8 cellular contexts compared by ENCODE assay signal in the genomic region with DNA sequence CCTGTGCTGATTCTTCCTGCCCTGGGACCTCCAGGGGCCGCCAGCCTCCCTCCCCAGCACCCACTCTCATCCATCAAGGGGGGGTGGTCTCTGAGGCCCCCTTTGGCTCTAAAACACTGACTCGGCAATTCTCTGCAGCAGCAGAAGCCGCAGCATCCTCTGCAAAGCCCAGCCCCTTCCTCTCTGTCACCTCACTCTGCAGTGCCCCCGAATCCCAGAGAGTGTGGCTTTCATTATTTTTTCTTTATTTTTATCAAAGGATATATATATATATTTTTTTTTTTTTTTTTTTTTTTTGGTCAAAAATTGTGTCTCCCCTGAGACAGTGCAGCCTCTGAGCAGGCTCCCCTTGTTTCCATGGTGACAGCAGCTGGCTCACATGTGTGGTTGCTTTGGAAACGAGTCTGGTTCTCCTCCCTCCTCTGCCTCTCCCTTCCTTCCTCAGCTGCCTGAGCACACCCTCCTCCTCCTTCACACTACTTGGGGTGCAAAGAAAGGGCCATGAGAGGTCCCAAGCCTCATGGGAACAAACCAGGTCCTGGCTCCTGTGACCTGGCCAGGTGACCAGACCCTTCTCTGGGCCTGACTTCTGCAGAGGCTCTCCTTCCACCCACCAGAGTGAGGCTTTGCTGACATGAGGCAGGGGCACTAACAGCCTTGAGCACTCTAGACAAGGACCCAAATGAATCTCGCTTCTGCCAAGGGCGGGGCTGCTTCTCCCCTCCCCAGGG.
DNase-seq lines count a peak whose midpoint lies in the region; ATAC-seq, FAIRE-seq and TF ChIP-seq lines count a peak whose summit lies in the region.

No MANE protein-coding gene starts in this region.

- H3K27me3 ChIP-seq in colonic mucosa: no peaks in the 10 kb centered on the region

- no peak for TF ChIP-seq POLR2A in A549 (IDR thresholded peaks at IDR 0.05; ENCODE audit: low read length)

- DNase-seq in A549 (ENCODE audit: low read depth in 1 of 2, low spot score in 1 of 2) (no peak), NCI-H2227 treated with DMSO at 0.1 percent for 48 hours (lab: John Stamatoyannopoulos, UW) (peak; percentile 62), iPS-NIHi11 (ENCODE audit: low spot score) (peak; percentile 73), colonic mucosa (no peak), NCI-H345 (lab: John Stamatoyannopoulos, UW) (no peak)
- peak; percentile 59 to 77 (median 68) for DNase-seq in stimulated activated naive CD4-positive, alpha-beta T cell (lab: John Stamatoyannopoulos, UW)

- H3K27ac Mint-ChIP-seq in activated naive CD4-positive, alpha-beta T cell treated with anti-CD3 and anti-CD28 coated beads, Interleukin-2, amount 50 U/mL, for 24 hours: peak overlapping the region; percentile 82

- CTCF ChIA-PET in A549 (lab: Yijun Ruan, JAX): interaction anchor here (18.6 to 39.5 kb wide), 3 partner anchors 10 to 146 kb away, joined by 676 to 678 read pairs (median 678); no protein-coding TSS in a partner anchor

- peaks cover 86% of the 10 kb centered on the region for H3K4me1 Mint-ChIP-seq in activated naive CD4-positive, alpha-beta T cell treated with anti-CD3 and anti-CD28 coated beads, Interleukin-2, amount 50 U/mL, for 24 hours

- H3K9me3 ChIP-seq in A549 (no peaks in the 10 kb centered on the region), colonic mucosa (no peaks in the 10 kb centered on the region)

- H3K4me3 Mint-ChIP-seq in activated naive CD4-positive, alpha-beta T cell treated with anti-CD3 and anti-CD28 coated beads, Interleukin-2, amount 50 U/mL, for 24 hours: peak overlapping the region; percentile 60

- H3K9ac ChIP-seq in colonic mucosa (ENCODE audit: low read depth in 2 of 2, low read length in 2 of 2): no peak overlapping the region

- no peak for TF ChIP-seq RAD21 in A549 (conservative IDR thresholded peaks at IDR 0.05 in 1 of 2, IDR thresholded peaks at IDR 0.05 in 1 of 2)

- H3K27ac ChIP-seq in A549 (peak overlapping the region in 1 of 2 experiments; percentile 62; a peak in 4 of 6 replicates), colonic mucosa (no peak overlapping the region)

- no peak overlapping the region for H3K4me3 ChIP-seq in A549
- no peak overlapping the region for H3K4me3 ChIP-seq in colonic mucosa

- POLR2A ChIA-PET in A549 (lab: Yijun Ruan, JAX): interaction anchor here (0.6 kb wide), 1 partner anchor 9 kb away, joined by 6 read pairs; no protein-coding TSS in a partner anchor

- intact Hi-C loops in colonic mucosa (cut with DNase I): no loop called here

- H3K9me3 Mint-ChIP-seq in activated naive CD4-positive, alpha-beta T cell treated with anti-CD3 and anti-CD28 coated beads, Interleukin-2, amount 50 U/mL, for 24 hours: no peaks in the 10 kb centered on the region

- no peak for TF ChIP-seq EP300 in A549 (IDR thresholded peaks at IDR 0.05)

- TF ChIP-seq CTCF in A549 (IDR thresholded peaks at IDR 0.05): no peak
- no peak for TF ChIP-seq CTCF in colonic mucosa (IDR thresholded peaks at IDR 0.05)

- no peaks in the 10 kb centered on the region for H3K36me3 ChIP-seq in colonic mucosa

- no peaks in the 10 kb centered on the region for H3K27me3 Mint-ChIP-seq in activated naive CD4-positive, alpha-beta T cell treated with anti-CD3 and anti-CD28 coated beads, Interleukin-2, amount 50 U/mL, for 24 hours

- peaks cover 42% of the 10 kb centered on the region for H3K4me1 ChIP-seq in A549
- H3K4me1 ChIP-seq in colonic mucosa: no peaks in the 10 kb centered on the region

- 85% methylated on average over 6 of the region's 7 CpGs for WGBS in A549 (ENCODE audit: missing lambda C conversion rate)

- ATAC-seq in A549 (no peak; a peak in 1 of 6 replicates), GM19043 (IDR thresholded peaks at IDR 0.05; ENCODE audit: low read depth, unreplicated experiment) (peak; percentile 92)

- no peak overlapping the region for H3K4me2 ChIP-seq in A549

- H3K36me3 Mint-ChIP-seq in activated naive CD4-positive, alpha-beta T cell treated with anti-CD3 and anti-CD28 coated beads, Interleukin-2, amount 50 U/mL, for 24 hours: no peaks in the 10 kb centered on the region

- FAIRE-seq in A549 (lab: Jason Lieb, UNC): no peak

TF ChIP-seq in A549, 52 proteins besides CTCF, POLR2A, EP300 and RAD21:
- TF ChIP-seq ZNF302 (CRISPR knock-in tag; IDR thresholded peaks at IDR 0.05) (no peak), CEBPB (IDR thresholded peaks at IDR 0.05) (no peak), EHMT2 (IDR thresholded peaks at IDR 0.05; ENCODE audit: low read depth) (no peak), MAFK (IDR thresholded peaks at IDR 0.05; ENCODE audit: partially characterized antibody) (peak; percentile 69)

Comparison
In these comparisons a context has a peak if more than half of its experiments do, and no peak if none do; other contexts are left out.
1. DNase-seq: peak in NCI-H2227 treated with DMSO at 0.1 percent for 48 hours (single experiment), iPS-NIHi11 (single experiment) and stimulated activated naive CD4-positive, alpha-beta T cell (6 of 6); none in A549 (0 of 2), colonic mucosa (single experiment) and NCI-H345 (single experiment).